In the genomic region with DNA sequence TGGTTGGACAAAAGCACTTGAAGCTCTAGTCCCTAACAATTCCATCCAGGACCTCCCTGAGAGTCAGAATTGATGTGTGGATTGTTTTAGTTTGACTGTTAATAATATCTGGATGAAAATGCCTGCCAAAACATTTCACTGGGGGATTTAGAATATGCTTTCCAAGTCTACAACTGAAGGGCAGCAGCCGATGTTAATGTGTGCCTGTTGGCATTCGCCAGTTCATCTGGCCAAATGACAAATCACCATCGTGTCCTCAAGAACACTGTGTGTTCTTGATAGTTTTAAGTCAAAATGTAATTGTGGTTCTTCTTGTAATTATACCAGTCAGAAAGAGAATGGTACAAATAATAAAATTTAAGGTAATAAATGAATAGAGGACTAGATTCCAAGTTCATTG, we compare ENCODE assay signal across 21 cellular contexts.
DNase-seq lines count a peak whose midpoint lies in the region; ATAC-seq, FAIRE-seq and TF ChIP-seq lines count a peak whose summit lies in the region.
"Had no signal": no experiment of that assay in that cellular context is flagged by ENCODE, and none has a peak within 500 bp of the region (broad histone marks: within the 10 kb centered on the region; RNA-seq: fewer than 3 reads in every experiment).

No MANE protein-coding gene starts in this region.

- H3F3A ChIP-seq in smooth muscle cell (ENCODE audit: low read depth), result no peaks in the 10 kb centered on the region

- no peak overlapping the region for H3K4me2 ChIP-seq in Karpas-422 (ENCODE audit: low read depth, low read length, poor library complexity, severe bottlenecking)
- no peak overlapping the region for H3K4me2 ChIP-seq in endothelial cell of umbilical vein (ENCODE audit: insufficient read depth, low read length)
- H3K4me2 ChIP-seq in smooth muscle cell, result no peak overlapping the region

- BruUV-seq in endothelial cell of umbilical vein (replicated peaks; lab: Mats Ljungman, UMichigan), result no TSS peak

- FAIRE-seq in endothelial cell of umbilical vein (lab: Jason Lieb, UNC), result peak; percentile 48
- FAIRE-seq: A204.1, GM12878, H1 had no signal

- H3K4me3 ChIP-seq in Karpas-422 (ENCODE audit: low read length) (no peak overlapping the region), endothelial cell of umbilical vein (replicated peaks in 1 of 3; ENCODE audit: insufficient read depth in 1 of 3, low read depth in 1 of 3, low read length in 3 of 3) (no peak overlapping the region), fibroblast of the aortic adventitia (ENCODE audit: low read depth, low read length) (no peak overlapping the region), smooth muscle cell (no peak overlapping the region), adrenal gland (no peak overlapping the region)
- H3K4me3 ChIP-seq: GM12878 had no signal

- H3K36me3 ChIP-seq in Karpas-422 (ENCODE audit: insufficient read depth, low read length) (no peaks in the 10 kb centered on the region), endothelial cell of umbilical vein (ENCODE audit: control insufficient read depth in 2 of 2, extremely low read depth in 1 of 2, insufficient read depth in 2 of 2, low read length in 2 of 2) (no peaks in the 10 kb centered on the region), smooth muscle cell (ENCODE audit: low read depth) (no peaks in the 10 kb centered on the region), adrenal gland (replicated peaks in 1 of 2) (no peaks in the 10 kb centered on the region)
- H3K36me3 ChIP-seq: BE2C had no signal

- H3K27ac ChIP-seq in Karpas-422 (ENCODE audit: low read length) (no peak overlapping the region), endothelial cell of umbilical vein (ENCODE audit: insufficient read depth, low read depth, low read length) (no peak overlapping the region), smooth muscle cell (ENCODE audit: low read depth) (no peak overlapping the region), adrenal gland (no peak overlapping the region)

- H3K27me3 ChIP-seq in Karpas-422 (ENCODE audit: low read length), result no peaks in the 10 kb centered on the region
- H3K27me3 ChIP-seq in endothelial cell of umbilical vein (ENCODE audit: control insufficient read depth in 2 of 2, insufficient read depth in 2 of 2, low read length in 2 of 2), result no peaks in the 10 kb centered on the region
- H3K27me3 ChIP-seq in smooth muscle cell (ENCODE audit: low read depth), result no peaks in the 10 kb centered on the region
- H3K27me3 ChIP-seq in adrenal gland, result no peaks in the 10 kb centered on the region

- H3K9me3 ChIP-seq in Karpas-422 (ENCODE audit: low read length) (no peaks in the 10 kb centered on the region), endothelial cell of umbilical vein (replicated peaks; ENCODE audit: control insufficient read depth, insufficient read depth, low read length) (no peaks in the 10 kb centered on the region), smooth muscle cell (replicated peaks; ENCODE audit: low read depth) (no peaks in the 10 kb centered on the region), adrenal gland (replicated peaks in 1 of 3) (no peaks in the 10 kb centered on the region)
- H3K9me3 ChIP-seq: BE2C had no signal

- POLR2A ChIA-PET in endothelial cell of umbilical vein (lab: Charles Lee), result no interaction called here

- intact Hi-C loops in endothelial cell of umbilical vein (cut with micrococcal nuclease), result no loop called here
- intact Hi-C loops in adrenal gland (cut with DNase I), result no loop called here

- H4K20me1 ChIP-seq in Karpas-422 (ENCODE audit: insufficient read depth, low read depth, low read length), result no peaks in the 10 kb centered on the region
- H4K20me1 ChIP-seq in endothelial cell of umbilical vein (replicated peaks; ENCODE audit: control insufficient read depth, extremely low read depth, insufficient read depth, low read length), result no peaks in the 10 kb centered on the region
- H4K20me1 ChIP-seq in smooth muscle cell (ENCODE audit: low read depth), result no peaks in the 10 kb centered on the region

- H3K4me1 ChIP-seq in Karpas-422 (ENCODE audit: low read length) (no peaks in the 10 kb centered on the region), endothelial cell of umbilical vein (ENCODE audit: control insufficient read depth, extremely low read depth, insufficient read depth, low read length) (no peaks in the 10 kb centered on the region), smooth muscle cell (ENCODE audit: low read depth) (no peaks in the 10 kb centered on the region), adrenal gland (replicated peaks in 1 of 2) (no peaks in the 10 kb centered on the region)
- H3K4me1 ChIP-seq: BE2C had no signal

- TF ChIP-seq CTCF in endothelial cell of umbilical vein (IDR thresholded peaks at IDR 0.05; ENCODE audit: extremely low read depth in 1 of 2, insufficient read depth in 1 of 2, low read depth in 1 of 2, low read length in 2 of 2) (no peak), fibroblast of the aortic adventitia (IDR thresholded peaks at IDR 0.05; ENCODE audit: insufficient read depth, low read length) (no peak), smooth muscle cell (IDR thresholded peaks at IDR 0.05; ENCODE audit: borderline replicate concordance, insufficient read depth, poor library complexity, severe bottlenecking) (no peak), adrenal gland (IDR thresholded peaks at IDR 0.05) (no peak)

- H2AFZ ChIP-seq in Karpas-422 (ENCODE audit: low read length), result no peak overlapping the region
- no peak overlapping the region for H2AFZ ChIP-seq in endothelial cell of umbilical vein (ENCODE audit: low read depth, low read length)
- no peak overlapping the region for H2AFZ ChIP-seq in smooth muscle cell (ENCODE audit: low read depth)

- WGBS in smooth muscle cell (ENCODE audit: low lambda C conversion rate), result 96% methylated on average over 3 of the region's 3 CpGs
- WGBS in adrenal gland, 4 donors, result 26 to 59% (median 34%) methylated on average over 3 of the region's 3 CpGs

- dilution Hi-C loops in endothelial cell of umbilical vein (cut with MboI; ENCODE audit: extremely low pct_ligation_motif_present, low sequenced_read_pairs), result no loop called here

- H3K9me2 ChIP-seq in Karpas-422 (replicated peaks; ENCODE audit: insufficient read depth, low read length), result no peaks in the 10 kb centered on the region

- DNase-seq in Karpas-422 (peak; percentile 10), NCI-H446 (lab: John Stamatoyannopoulos, UW) (peak; percentile 18 to 55), endothelial cell of umbilical vein (ENCODE audit: low read depth, low spot score) (no peak), fibroblast of the aortic adventitia (ENCODE audit: low read depth) (peak; percentile 46), smooth muscle cell (lab: John Stamatoyannopoulos, UW; ENCODE audit: unreplicated experiment) (no peak), adrenal gland (no peak)
- DNase-seq: ACHN; BE2C; C1 segment of cervical spinal cord; CD4-positive, CD25-positive, alpha-beta regulatory T cell; CD8-positive, alpha-beta memory T cell; COR-L47; DMS 273 treated with DMSO at 0.1 percent for 48 hours; DMS53; DND-41; EL; H9 had no signal

- H3K9ac ChIP-seq in Karpas-422 (ENCODE audit: low read length) (no peak overlapping the region), endothelial cell of umbilical vein (replicated peaks; ENCODE audit: extremely low read depth, insufficient read depth, low read length) (no peak overlapping the region), smooth muscle cell (ENCODE audit: low read depth) (no peak overlapping the region)

- ATAC-seq in HG03520 (IDR thresholded peaks at IDR 0.05; ENCODE audit: unreplicated experiment), result no peak
- ATAC-seq: GM12878 had no signal

- no peaks in the 10 kb centered on the region for H3K9me1 ChIP-seq in endothelial cell of umbilical vein (replicated peaks; ENCODE audit: control insufficient read depth, extremely low read depth, insufficient read depth, low read length)

- H3K79me2 ChIP-seq in Karpas-422 (ENCODE audit: low read length), result no peaks in the 10 kb centered on the region
- no peaks in the 10 kb centered on the region for H3K79me2 ChIP-seq in endothelial cell of umbilical vein (ENCODE audit: control insufficient read depth, insufficient read depth, low read length)
- H3K79me2 ChIP-seq in smooth muscle cell (ENCODE audit: low read depth), result no peaks in the 10 kb centered on the region

- CTCF ChIA-PET in endothelial cell of umbilical vein (lab: Charles Lee), result no interaction called here

- no peak for TF ChIP-seq POLR2A in endothelial cell of umbilical vein (IDR thresholded peaks at IDR 0.05; ENCODE audit: low read depth, low read length)
- no peak for TF ChIP-seq POLR2A in adrenal gland (IDR thresholded peaks at IDR 0.05)

TF ChIP-seq in endothelial cell of umbilical vein, 7 proteins besides CTCF, POLR2A, EP300 and RAD21:
- no peak for TF ChIP-seq JUN (IDR thresholded peaks at IDR 0.05; ENCODE audit: borderline replicate concordance, insufficient read depth, insufficient read length, low read depth)
- no peak for TF ChIP-seq EZH2 (IDR thresholded peaks at IDR 0.05; ENCODE audit: borderline replicate concordance, low read depth, low read length, severe bottlenecking)
- no peak for TF ChIP-seq GATA2 (IDR thresholded peaks at IDR 0.05; ENCODE audit: insufficient read depth, insufficient read length, low read depth, low read length)
- TF ChIP-seq FOS (IDR thresholded peaks at IDR 0.05; ENCODE audit: borderline replicate concordance, insufficient read depth, low read length), result no peak
- TF ChIP-seq POLR2AphosphoS5 (IDR thresholded peaks at IDR 0.05; ENCODE audit: insufficient read depth, low read depth, low read length), result no peak
- TF ChIP-seq, protein P1, sequence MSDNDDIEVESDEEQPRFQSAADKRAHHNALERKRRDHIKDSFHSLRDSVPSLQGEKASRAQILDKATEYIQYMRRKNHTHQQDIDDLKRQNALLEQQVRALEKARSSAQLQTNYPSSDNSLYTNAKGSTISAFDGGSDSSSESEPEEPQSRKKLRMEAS (IDR thresholded peaks at IDR 0.05; ENCODE audit: insufficient read depth, insufficient read length), result no peak
- TF ChIP-seq MYC (IDR thresholded peaks at IDR 0.05; ENCODE audit: low read depth, low read length), result no peak

Comparison
In these comparisons a context has a peak if more than half of its experiments do, and no peak if none do; other contexts are left out.
1. DNase-seq: peak in Karpas-422 (single experiment), NCI-H446 (2 of 2) and fibroblast of the aortic adventitia (single experiment); none in endothelial cell of umbilical vein (single experiment), smooth muscle cell (single experiment) and adrenal gland (0 of 7).